17 cellular contexts compared by ENCODE assay signal in genomic region chr19:952049-952679, GRCh38. TPM values are rescaled to one million over a fixed set of nuclear protein-coding genes. Genes with fewer than 3 reads are reported as not detected.
DNase-seq lines count a peak whose midpoint lies in the region; ATAC-seq and TF ChIP-seq lines count a peak whose summit lies in the region.
"Had no signal": no experiment of that assay in that cellular context is flagged by ENCODE, and none has a peak within 500 bp of the region (broad histone marks: within the 10 kb centered on the region; RNA-seq: fewer than 3 reads in every experiment).

No MANE protein-coding gene starts in this region.

- H3K14ac ChIP-seq in mesenchymal stem cell (ENCODE audit: low read length in 2 of 2): peak overlapping the region; percentile 64 to 82

- peak overlapping the region; percentile 89 to 95 for H3K18ac ChIP-seq in mesenchymal stem cell (ENCODE audit: low read depth in 1 of 2, low read length in 2 of 2)

- peak overlapping the region; percentile 17 for H3K4me3 Mint-ChIP-seq in natural killer cell
- H3K4me3 Mint-ChIP-seq in natural killer cell treated with Interleukin-12 subunit alpha and Interleukin-12 subunit beta and Interleukin-15 and Interleukin-18, amount 100 ng/mL, for 72 hours: no peak overlapping the region
- H3K4me3 Mint-ChIP-seq in activated T-helper 17 cell treated with anti-CD3 and anti-CD28 coated beads, Interleukin-2, amount 50 U/mL, for 72 hours: peak overlapping the region; percentile 59
- H3K4me3 Mint-ChIP-seq: activated T-helper 1 cell treated with anti-CD3 and anti-CD28 coated beads, Interleukin-12 subunit alpha, Interleukin-12 subunit beta, Interleukin-2, Interleukin-4 antibody, amounts not matched to agents 30 ng/mL and 10 ng/mL and 1 ng/mL, durations not matched to agents 14 hours and 24 hours and 36 hours had no signal

- no peak overlapping the region for H3K4me3 ChIP-seq in mesenchymal stem cell (ENCODE audit: insufficient read depth in 1 of 2, low read depth in 1 of 2, low read length in 2 of 2)
- H3K4me3 ChIP-seq in stomach: peak overlapping the region in 2 of 4 donors; percentile 13 to 28
- H3K4me3 ChIP-seq: ovary, thyroid gland had no signal

- peak overlapping the region; percentile 51 to 85 for H2BK12ac ChIP-seq in mesenchymal stem cell (ENCODE audit: low read length in 2 of 2)

- intact Hi-C loops in natural killer cell (cut with micrococcal nuclease) (no loop called here), stomach (cut with DNase I; ENCODE audit: low total_unique reads) (no loop called here)

- peak overlapping the region; percentile 92 to 94 for H3K4ac ChIP-seq in mesenchymal stem cell (ENCODE audit: low read depth in 1 of 2, low read length in 2 of 2)

- 66% methylated on average over 14 of the region's 14 CpGs for WGBS in mesenchymal stem cell
- 63 to 83% (median 75%) methylated on average over 14 of the region's 14 CpGs for WGBS in stomach, 5 donors

- H3K36me3 ChIP-seq in mesenchymal stem cell (ENCODE audit: control insufficient read depth in 1 of 2, insufficient read depth in 2 of 2, low read depth in 1 of 2, low read length in 2 of 2) (peaks cover 0 to 33% of the 10 kb centered on the region in 2 experiments), stomach (peaks cover 0 to 7% (median 0%) of the 10 kb centered on the region in 4 donors)
- H3K36me3 ChIP-seq: ovary, thyroid gland had no signal

- DNase-seq in natural killer cell: no peak
- no peak for DNase-seq in natural killer cell treated with Interleukin-12 subunit alpha and Interleukin-12 subunit beta and Interleukin-15 and Interleukin-18, amount 100 ng/mL, for 72 hours (ENCODE audit: low spot score)
- DNase-seq in mesenchymal stem cell: no peak
- no peak for DNase-seq in stomach
- no peak for DNase-seq in C1 segment of cervical spinal cord (lab: John Stamatoyannopoulos, UW)
- DNase-seq: ACHN; activated CD4-positive, alpha-beta T cell treated with anti-CD3 and anti-CD28 coated beads, Interleukin-2, amount 50 U/mL, for 4 hours; DMS53; thyroid gland had no signal

- H3K79me1 ChIP-seq in mesenchymal stem cell (replicated peaks; ENCODE audit: low read length, poor library complexity, severe bottlenecking): no peaks in the 10 kb centered on the region

- TF ChIP-seq EP300 in stomach (IDR thresholded peaks at IDR 0.05): no peak

- H3K36me3 Mint-ChIP-seq in natural killer cell: no peaks in the 10 kb centered on the region
- no peaks in the 10 kb centered on the region for H3K36me3 Mint-ChIP-seq in natural killer cell treated with Interleukin-12 subunit alpha and Interleukin-12 subunit beta and Interleukin-15 and Interleukin-18, amount 100 ng/mL, for 72 hours
- H3K36me3 Mint-ChIP-seq in activated T-helper 17 cell treated with anti-CD3 and anti-CD28 coated beads, Interleukin-2, amount 50 U/mL, for 72 hours (ENCODE audit: low read depth): no peaks in the 10 kb centered on the region

- no peak overlapping the region for H3K23ac ChIP-seq in mesenchymal stem cell (ENCODE audit: low read length in 2 of 2)

- H3K27ac ChIP-seq in mesenchymal stem cell (ENCODE audit: low read length, poor library complexity, severe bottlenecking) (peak overlapping the region; percentile 87), stomach (no peak overlapping the region)
- H3K27ac ChIP-seq: ovary, thyroid gland had no signal

- H3K27me3 ChIP-seq in mesenchymal stem cell (ENCODE audit: control insufficient read depth in 1 of 2, insufficient read depth in 1 of 2, low read length in 2 of 2): no peaks in the 10 kb centered on the region
- peaks cover 0 to 22% (median 6%) of the 10 kb centered on the region in 3 donors for H3K27me3 ChIP-seq in stomach
- H3K27me3 ChIP-seq: ovary, thyroid gland had no signal

- H2BK15ac ChIP-seq in mesenchymal stem cell (ENCODE audit: low read depth, poor library complexity, severe bottlenecking): peak overlapping the region; percentile 93

- no peak overlapping the region for H2AFZ ChIP-seq in mesenchymal stem cell (ENCODE audit: low read depth, low read length)

- peak overlapping the region; percentile 95 for H2AK5ac ChIP-seq in mesenchymal stem cell (ENCODE audit: low read length, severe bottlenecking)

- H3K9ac ChIP-seq in mesenchymal stem cell (ENCODE audit: low read length): no peak overlapping the region

- H3K9me3 ChIP-seq in mesenchymal stem cell (ENCODE audit: control insufficient read depth, low read length): no peaks in the 10 kb centered on the region
- H3K9me3 ChIP-seq in stomach: no peaks in the 10 kb centered on the region
- H3K9me3 ChIP-seq: ovary, thyroid gland had no signal

- TF ChIP-seq POLR2A in stomach (IDR thresholded peaks at IDR 0.05): no peak

- peak overlapping the region; percentile 96 for H4K8ac ChIP-seq in mesenchymal stem cell (ENCODE audit: low read length)

- H3K4me1 Mint-ChIP-seq in natural killer cell: peaks cover 0 to 11% of the 10 kb centered on the region in 2 donors
- peaks cover 0 to 6% of the 10 kb centered on the region in 2 donors for H3K4me1 Mint-ChIP-seq in natural killer cell treated with Interleukin-12 subunit alpha and Interleukin-12 subunit beta and Interleukin-15 and Interleukin-18, amount 100 ng/mL, for 72 hours (ENCODE audit: low read depth in 2 of 2)
- no peaks in the 10 kb centered on the region for H3K4me1 Mint-ChIP-seq in activated T-helper 17 cell treated with anti-CD3 and anti-CD28 coated beads, Interleukin-2, amount 50 U/mL, for 72 hours

- ATAC-seq in natural killer cell: no peak
- no peak for ATAC-seq in natural killer cell treated with Interleukin-12 subunit alpha and Interleukin-12 subunit beta and Interleukin-15 and Interleukin-18, amount 100 ng/mL, for 72 hours
- no peak for ATAC-seq in activated T-helper 17 cell treated with anti-CD3 and anti-CD28 coated beads, Interleukin-2, amount 50 U/mL, for 72 hours (replicated peaks)
- no peak for ATAC-seq in GM21619 (IDR thresholded peaks at IDR 0.05; ENCODE audit: unreplicated experiment)
- ATAC-seq in GM18511 (IDR thresholded peaks at IDR 0.05; ENCODE audit: unreplicated experiment): no peak

- no peaks in the 10 kb centered on the region for H3K27me3 Mint-ChIP-seq in natural killer cell (ENCODE audit: low read depth in 2 of 2)
- H3K27me3 Mint-ChIP-seq in natural killer cell treated with Interleukin-12 subunit alpha and Interleukin-12 subunit beta and Interleukin-15 and Interleukin-18, amount 100 ng/mL, for 72 hours: no peaks in the 10 kb centered on the region
- H3K27me3 Mint-ChIP-seq in activated T-helper 17 cell treated with anti-CD3 and anti-CD28 coated beads, Interleukin-2, amount 50 U/mL, for 72 hours: no peaks in the 10 kb centered on the region

- TF ChIP-seq CTCF in natural killer cell (IDR thresholded peaks at IDR 0.05): no peak
- TF ChIP-seq CTCF in stomach (IDR thresholded peaks at IDR 0.05): no peak

- peaks cover 84% of the 10 kb centered on the region for H3K4me1 ChIP-seq in mesenchymal stem cell (ENCODE audit: control insufficient read depth, insufficient read depth, low read depth, low read length)
- peaks cover 12 to 49% (median 25%) of the 10 kb centered on the region in 4 donors for H3K4me1 ChIP-seq in stomach

- peak overlapping the region; percentile 99 for H4K91ac ChIP-seq in mesenchymal stem cell (ENCODE audit: low read length)

- H3K4me2 ChIP-seq in mesenchymal stem cell (ENCODE audit: low read length, poor library complexity, severe bottlenecking): peak overlapping the region; percentile 62

- peak overlapping the region; percentile 99 for H2BK120ac ChIP-seq in mesenchymal stem cell (ENCODE audit: low read depth, low read length)

- H2BK5ac ChIP-seq in mesenchymal stem cell (ENCODE audit: low read depth, low read length, poor library complexity, severe bottlenecking): peak overlapping the region; percentile 94

- no peak overlapping the region for H3K27ac Mint-ChIP-seq in natural killer cell
- no peak overlapping the region for H3K27ac Mint-ChIP-seq in natural killer cell treated with Interleukin-12 subunit alpha and Interleukin-12 subunit beta and Interleukin-15 and Interleukin-18, amount 100 ng/mL, for 72 hours
- no peak overlapping the region for H3K27ac Mint-ChIP-seq in activated T-helper 17 cell treated with anti-CD3 and anti-CD28 coated beads, Interleukin-2, amount 50 U/mL, for 72 hours
- H3K27ac Mint-ChIP-seq: activated T-helper 1 cell treated with anti-CD3 and anti-CD28 coated beads, Interleukin-12 subunit alpha, Interleukin-12 subunit beta, Interleukin-2, Interleukin-4 antibody, amounts not matched to agents 30 ng/mL and 10 ng/mL and 1 ng/mL, durations not matched to agents 14 hours and 24 hours and 36 hours had no signal

- no peaks in the 10 kb centered on the region for H3K9me3 Mint-ChIP-seq in natural killer cell
- H3K9me3 Mint-ChIP-seq in natural killer cell treated with Interleukin-12 subunit alpha and Interleukin-12 subunit beta and Interleukin-15 and Interleukin-18, amount 100 ng/mL, for 72 hours: no peaks in the 10 kb centered on the region
- H3K9me3 Mint-ChIP-seq in activated T-helper 17 cell treated with anti-CD3 and anti-CD28 coated beads, Interleukin-2, amount 50 U/mL, for 72 hours: no peaks in the 10 kb centered on the region
- H3K9me3 Mint-ChIP-seq: activated T-helper 1 cell treated with anti-CD3 and anti-CD28 coated beads, Interleukin-12 subunit alpha, Interleukin-12 subunit beta, Interleukin-2, Interleukin-4 antibody, amounts not matched to agents 30 ng/mL and 10 ng/mL and 1 ng/mL, durations not matched to agents 14 hours and 24 hours and 36 hours; T-helper 1 cell treated with Interleukin-12 subunit alpha and Interleukin-12 subunit beta and Interleukin-4 antibody, amounts not matched to agents 30 μg/mL and 1 μg/mL, for 36 hours had no signal

RNA-seq across cellular contexts. Expression of gene ARID3A, which starts 26.3 kb away (rescaled TPM):
- total RNA-seq in natural killer cell (10 to 100 TPM; 15.9 to 24.6 (median 24.2) TPM), stomach (10 to 100 TPM in 2 of 5 donors, 1 to 10 TPM in 2, not detected in 1; 1.8 to 23.5 (median 8.6) TPM)
- 10 to 100 TPM; 42.8 to 46.1 TPM for total RNA-seq in natural killer cell treated with Interleukin-12 subunit alpha and Interleukin-12 subunit beta and Interleukin-15 and Interleukin-18, amount 100 ng/mL, for 72 hours
- 10 to 100 TPM; 50.3 to 79.3 TPM for total RNA-seq in activated T-helper 17 cell treated with anti-CD3 and anti-CD28 coated beads, Interleukin-2, amount 50 U/mL, for 72 hours
- 64.0 TPM for polyA plus RNA-seq in mesenchymal stem cell (2013, experiment 1 of 2)
- 62.8 TPM for polyA plus RNA-seq in mesenchymal stem cell (2013, experiment 2 of 2)
- polyA plus RNA-seq in stomach: 1 to 10 TPM; 1.1 to 4.3 (median 2.1) TPM

RNA-seq across cellular contexts. Expression of gene WDR18, which starts 32.0 kb away (rescaled TPM):
- total RNA-seq in natural killer cell: 10 to 100 TPM; 17.5 to 25.4 (median 22.7) TPM
- 100 to 1,000 TPM in 1 of 2 donors, 10 to 100 TPM in 1; 57.8 to 106 TPM for total RNA-seq in natural killer cell treated with Interleukin-12 subunit alpha and Interleukin-12 subunit beta and Interleukin-15 and Interleukin-18, amount 100 ng/mL, for 72 hours
- 10 to 100 TPM; 43.2 to 94.2 TPM for total RNA-seq in activated T-helper 17 cell treated with anti-CD3 and anti-CD28 coated beads, Interleukin-2, amount 50 U/mL, for 72 hours
- 25.0 TPM for polyA plus RNA-seq in mesenchymal stem cell (2013, experiment 1 of 2)
- polyA plus RNA-seq in mesenchymal stem cell (2013, experiment 2 of 2): 25.1 TPM
- total RNA-seq in stomach: 100 to 1,000 TPM in 2 of 5 donors, 10 to 100 TPM in 3; 19.1 to 410 (median 67.7) TPM
- polyA plus RNA-seq in stomach: 10 to 100 TPM; 44.4 to 81.3 (median 51.9) TPM

RNA-seq across cellular contexts. Expression of gene KISS1R, which starts 35.0 kb away (rescaled TPM):
- total RNA-seq in natural killer cell (under 1 TPM in 1 of 3 donors, not detected in 2; 0.31 TPM), stomach (not detected)
- total RNA-seq in natural killer cell treated with Interleukin-12 subunit alpha and Interleukin-12 subunit beta and Interleukin-15 and Interleukin-18, amount 100 ng/mL, for 72 hours: 1 to 10 TPM in 1 of 2 donors, not detected in 1; 1.1 TPM
- 10 to 100 TPM; 17.5 to 53.1 TPM for total RNA-seq in activated T-helper 17 cell treated with anti-CD3 and anti-CD28 coated beads, Interleukin-2, amount 50 U/mL, for 72 hours
- not detected for polyA plus RNA-seq in mesenchymal stem cell (2013, experiment 1 of 2)
- polyA plus RNA-seq in mesenchymal stem cell (2013, experiment 2 of 2): not detected
- polyA plus RNA-seq in stomach: not detected
- total RNA-seq: H4, thyroid gland had no signal
- polyA plus RNA-seq: ovary had no signal

RNA-seq across cellular contexts. Expression of gene R3HDM4, which starts 39.1 kb away (rescaled TPM):
- total RNA-seq in natural killer cell (100 to 1,000 TPM in 1 of 3 donors, 10 to 100 TPM in 2; 88.7 to 106 (median 97.8) TPM), stomach (10 to 100 TPM in 3 of 5 donors, 1 to 10 TPM in 2; 5.8 to 62.0 (median 29.7) TPM)
- total RNA-seq in natural killer cell treated with Interleukin-12 subunit alpha and Interleukin-12 subunit beta and Interleukin-15 and Interleukin-18, amount 100 ng/mL, for 72 hours: 10 to 100 TPM; 48.4 to 68.3 TPM
- total RNA-seq in activated T-helper 17 cell treated with anti-CD3 and anti-CD28 coated beads, Interleukin-2, amount 50 U/mL, for 72 hours: 10 to 100 TPM; 78.5 to 79.3 TPM
- polyA plus RNA-seq in mesenchymal stem cell (2013, experiment 1 of 2): 68.0 TPM
- 67.1 TPM for polyA plus RNA-seq in mesenchymal stem cell (2013, experiment 2 of 2)
- 10 to 100 TPM; 47.1 to 63.8 (median 60.0) TPM for polyA plus RNA-seq in stomach

RNA-seq across cellular contexts. Expression of gene GRIN3B, which starts 48.1 kb away (rescaled TPM):
- total RNA-seq in natural killer cell: under 1 TPM in 2 of 3 donors, not detected in 1; 0.09 to 0.15 TPM
- total RNA-seq in natural killer cell treated with Interleukin-12 subunit alpha and Interleukin-12 subunit beta and Interleukin-15 and Interleukin-18, amount 100 ng/mL, for 72 hours: not detected
- under 1 TPM in 1 of 2 donors, not detected in 1; 0.21 TPM for total RNA-seq in activated T-helper 17 cell treated with anti-CD3 and anti-CD28 coated beads, Interleukin-2, amount 50 U/mL, for 72 hours
- 0.66 TPM for polyA plus RNA-seq in mesenchymal stem cell (2013, experiment 1 of 2)
- 0.56 TPM for polyA plus RNA-seq in mesenchymal stem cell (2013, experiment 2 of 2)
- total RNA-seq in stomach: not detected
- polyA plus RNA-seq in stomach: under 1 TPM in 1 of 3 donors, not detected in 2; 0.03 TPM
- total RNA-seq: activated T-helper 1 cell treated with anti-CD3 and anti-CD28 coated beads, Interleukin-12 subunit alpha, Interleukin-12 subunit beta, Interleukin-2, Interleukin-4 antibody, amounts not matched to agents 30 ng/mL and 10 ng/mL and 1 ng/mL, durations not matched to agents 14 hours and 24 hours and 36 hours; H4; lower leg skin had no signal

Comparison
In these comparisons a context has a peak if more than half of its experiments do, and no peak if none do; other contexts are left out.
1. RNA of gene KISS1R, which starts 35.0 kb away (total RNA-seq): 17.5 to 53.1 TPM in activated T-helper 17 cell treated with anti-CD3 and anti-CD28 coated beads, Interleukin-2, amount 50 U/mL, for 72 hours; 1.1 TPM in natural killer cell treated with Interleukin-12 subunit alpha and Interleukin-12 subunit beta and Interleukin-15 and Interleukin-18, amount 100 ng/mL, for 72 hours, 0.31 TPM in natural killer cell and not detected in stomach; every median in the first group is over 4 times any median in the second.